22 cellular contexts compared by ENCODE assay signal in the genomic region with DNA sequence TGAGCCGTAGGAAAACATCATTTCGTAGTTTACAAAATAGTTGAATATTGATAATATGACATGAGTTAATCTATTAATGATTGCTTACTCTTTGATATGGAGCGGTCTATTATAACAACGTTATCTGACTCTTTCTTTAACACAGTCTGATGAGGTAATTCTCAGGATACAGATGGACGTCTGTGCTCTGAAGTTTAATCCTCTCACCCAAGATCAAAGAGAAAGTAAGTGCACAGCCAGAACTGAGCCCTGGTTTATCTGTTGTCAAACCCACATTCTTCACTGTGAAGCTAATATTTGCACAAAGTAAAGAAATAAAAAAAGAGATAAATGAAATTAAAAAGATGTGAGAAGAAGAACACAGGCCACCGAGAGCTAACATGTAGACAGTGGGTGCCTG.
"Had no signal": no experiment of that assay in that cellular context is flagged by ENCODE, and none has a peak within 500 bp of the region (broad histone marks: within the 10 kb centered on the region; RNA-seq: fewer than 3 reads in every experiment).

No MANE protein-coding gene starts in this region.

- H3K4me1 ChIP-seq: right atrium auricular region, suprapubic skin, thyroid gland, upper lobe of left lung, vagina had no signal

- ATAC-seq: mucosa of descending colon; naive thymus-derived CD8-positive, alpha-beta T cell; stimulated activated effector memory CD8-positive, alpha-beta T cell treated with anti-CD3 and anti-CD28 coated beads, Interleukin-12 subunit alpha, Interleukin-12 subunit beta, amount 100 ng/mL, for 72 hours; stimulated activated naive CD8-positive, alpha-beta T cell treated with anti-CD3 and anti-CD28 coated beads, Interleukin-15, Interleukin-2, amounts not matched to agents 100 U/mL and 50 U/mL, for 24 hours had no signal

- H3K27me3 ChIP-seq: ovary, right atrium auricular region, suprapubic skin, thyroid gland, upper lobe of left lung, vagina had no signal

- H3K36me3 ChIP-seq: ovary, right atrium auricular region, suprapubic skin, thyroid gland, upper lobe of left lung, vagina had no signal

- H3K9me3 ChIP-seq: mucosa of descending colon, ovary, right atrium auricular region, suprapubic skin, thyroid gland, upper lobe of left lung, vagina had no signal

- DNase-seq: effector CD4-positive, alpha-beta T cell; endodermal cell; foreskin melanocyte; head of caudate nucleus; hypothalamus; kidney glomerular epithelial cell; mammary epithelial cell; mucosa of descending colon; naive thymus-derived CD8-positive, alpha-beta T cell; nucleus accumbens; ovary; stimulated activated CD4-positive, alpha-beta T cell treated with anti-CD3 and anti-CD28 coated beads, Interleukin-4, amount 100 ng/mL, for 1 hour; stimulated activated CD8-positive, alpha-beta memory T cell treated with anti-CD3 and anti-CD28 coated beads, Interleukin-4, amount 100 ng/mL, for 48 hours; stimulated activated naive CD8-positive, alpha-beta T cell treated with anti-CD3 and anti-CD28 coated beads, Interleukin-15, Interleukin-2, amounts not matched to agents 100 U/mL and 50 U/mL, for 24 hours; thyroid gland; upper lobe of left lung had no signal

- H3K27ac ChIP-seq: ovary, right atrium auricular region, suprapubic skin, thyroid gland, upper lobe of left lung, vagina had no signal

- H3K4me3 ChIP-seq: mucosa of descending colon, ovary, right atrium auricular region, suprapubic skin, thyroid gland, upper lobe of left lung, vagina had no signal

- FAIRE-seq: colon, islet of Langerhans had no signal
